ENCODE assay signal across 16 cellular contexts in the genomic region with DNA sequence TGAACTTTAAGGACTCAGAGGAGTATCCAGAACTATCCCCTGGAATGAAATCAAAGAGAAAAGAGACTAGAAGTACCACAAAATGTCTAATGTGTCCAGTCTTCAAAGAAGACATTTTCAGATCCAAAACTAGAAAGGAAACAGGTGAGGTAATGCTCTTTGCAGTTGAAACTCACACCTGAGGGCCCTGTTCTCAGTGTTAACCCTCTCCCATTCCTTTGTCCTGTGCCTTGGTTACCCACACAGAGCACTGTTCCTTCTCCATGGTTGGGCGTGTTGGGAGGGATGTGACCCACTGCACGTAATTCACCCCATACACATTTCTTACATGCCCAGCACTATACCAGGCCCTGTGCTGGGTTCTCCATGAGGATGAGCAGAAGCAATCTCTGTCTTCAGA. TPM values are rescaled to one million over a fixed set of nuclear protein-coding genes. Genes with fewer than 3 reads are reported as not detected.
DNase-seq lines count a peak whose midpoint lies in the region; ATAC-seq, FAIRE-seq and TF ChIP-seq lines count a peak whose summit lies in the region.
"Had no signal": no experiment of that assay in that cellular context is flagged by ENCODE, and none has a peak within 500 bp of the region (broad histone marks: within the 10 kb centered on the region; RNA-seq: fewer than 3 reads in every experiment).

No MANE protein-coding gene starts in this region.

- ATAC-seq in natural killer cell treated with Interleukin-12 subunit alpha and Interleukin-12 subunit beta and Interleukin-15 and Interleukin-18, amount 100 ng/mL, for 72 hours = no peak

- H3K27me3 Mint-ChIP-seq in natural killer cell treated with Interleukin-12 subunit alpha and Interleukin-12 subunit beta and Interleukin-15 and Interleukin-18, amount 100 ng/mL, for 72 hours = no peaks in the 10 kb centered on the region
- H3K27me3 Mint-ChIP-seq: CD4-positive, alpha-beta memory T cell had no signal

- H2AK5ac ChIP-seq in mesenchymal stem cell (ENCODE audit: low read length, severe bottlenecking) = no peak overlapping the region

- H2AFZ ChIP-seq in MM.1S (ENCODE audit: low read length) (no peak overlapping the region), mesenchymal stem cell (ENCODE audit: low read depth, low read length) (no peak overlapping the region)

- no peak overlapping the region for H4K91ac ChIP-seq in mesenchymal stem cell (ENCODE audit: low read length)

- DNase-seq in MM.1S (peak; percentile 75), mesenchymal stem cell (no peak), HEK293T (ENCODE audit: extremely low spot score) (no peak), kidney (no peak)
- DNase-seq in natural killer cell treated with Interleukin-12 subunit alpha and Interleukin-12 subunit beta and Interleukin-15 and Interleukin-18, amount 100 ng/mL, for 72 hours (ENCODE audit: low spot score) = no peak
- DNase-seq: C1 segment of cervical spinal cord; Calu3; CD4-positive, alpha-beta memory T cell; COR-L47; DMS53; DMS79 treated with DMSO at 0.1 percent for 48 hours; GF-D8; GOT3 had no signal

- peaks cover 43% of the 10 kb centered on the region for H3K79me1 ChIP-seq in mesenchymal stem cell (replicated peaks; ENCODE audit: low read length, poor library complexity, severe bottlenecking)

- CTCF ChIA-PET in HEK293T (lab: Yijun Ruan, JAX) = no interaction called here

- H3K79me2 ChIP-seq in MM.1S (ENCODE audit: low read length) = 0 out of 2 replicates have a peak, but pooled peaks cover 3% of the 10 kb centered on the region

- no peak for FAIRE-seq in kidney (lab: Jason Lieb, UNC)
- FAIRE-seq: GM12892 had no signal

- no peak overlapping the region for H2BK5ac ChIP-seq in mesenchymal stem cell (ENCODE audit: low read depth, low read length, poor library complexity, severe bottlenecking)

- WGBS in mesenchymal stem cell = 100% methylated on average over 2 of the region's 2 CpGs

- H4K8ac ChIP-seq in mesenchymal stem cell (ENCODE audit: low read length) = peak overlapping the region; percentile 12

- H4K20me1 ChIP-seq in MM.1S (ENCODE audit: insufficient read depth, low read length) = no peaks in the 10 kb centered on the region

- no peaks in the 10 kb centered on the region for H3K9me2 ChIP-seq in MM.1S (replicated peaks; ENCODE audit: insufficient read depth, low read length)

- H3K23ac ChIP-seq in mesenchymal stem cell (ENCODE audit: low read length in 2 of 2) = no peak overlapping the region

- H2BK15ac ChIP-seq in mesenchymal stem cell (ENCODE audit: low read depth, poor library complexity, severe bottlenecking) = no peak overlapping the region

- H3K4me3 ChIP-seq in MM.1S (ENCODE audit: low read length) (0 out of 2 replicates have a peak overlapping the region, but pooled peaks have one; percentile 20), mesenchymal stem cell (ENCODE audit: insufficient read depth in 1 of 2, low read depth in 1 of 2, low read length in 2 of 2) (no peak overlapping the region), kidney (ENCODE audit: low read length in 2 of 2) (no peak overlapping the region)
- H3K4me3 ChIP-seq: HAP-1 had no signal

- H3K18ac ChIP-seq in mesenchymal stem cell (ENCODE audit: low read depth in 1 of 2, low read length in 2 of 2) = no peak overlapping the region

- no peak overlapping the region for H3K27ac Mint-ChIP-seq in natural killer cell treated with Interleukin-12 subunit alpha and Interleukin-12 subunit beta and Interleukin-15 and Interleukin-18, amount 100 ng/mL, for 72 hours
- H3K27ac Mint-ChIP-seq: CD4-positive, alpha-beta memory T cell had no signal

- POLR2A ChIA-PET in HEK293T (lab: Yijun Ruan, JAX) = no interaction called here

- no peaks in the 10 kb centered on the region for H3K9me3 Mint-ChIP-seq in natural killer cell treated with Interleukin-12 subunit alpha and Interleukin-12 subunit beta and Interleukin-15 and Interleukin-18, amount 100 ng/mL, for 72 hours
- H3K9me3 Mint-ChIP-seq: CD4-positive, alpha-beta memory T cell had no signal

- H3K9ac ChIP-seq in MM.1S (ENCODE audit: low read length) (peak overlapping the region; percentile 27; the same call in 1 of the 2 replicates), mesenchymal stem cell (ENCODE audit: low read length) (no peak overlapping the region), kidney (ENCODE audit: low read length in 2 of 2) (no peak overlapping the region)

- H3K36me3 ChIP-seq in MM.1S (replicated peaks; ENCODE audit: insufficient read depth, low read length) = no peaks in the 10 kb centered on the region
- peaks cover 23 to 96% of the 10 kb centered on the region in 2 experiments for H3K36me3 ChIP-seq in mesenchymal stem cell (ENCODE audit: control insufficient read depth in 1 of 2, insufficient read depth in 2 of 2, low read depth in 1 of 2, low read length in 2 of 2)
- H3K36me3 ChIP-seq in kidney (ENCODE audit: control insufficient read depth in 1 of 2, insufficient read depth in 2 of 2, low read length in 2 of 2) = peaks cover 0 to 6% of the 10 kb centered on the region in 2 donors

- intact Hi-C loops in kidney (cut with DNase I) = no loop called here

- H3K27ac ChIP-seq in MM.1S (ENCODE audit: low read length) (peak overlapping the region; percentile 74), VCaP (0 out of 2 replicates have a peak overlapping the region, but pooled peaks have one; percentile 33), mesenchymal stem cell (ENCODE audit: low read length, poor library complexity, severe bottlenecking) (no peak overlapping the region), kidney (ENCODE audit: low read depth in 2 of 2, low read length in 2 of 2) (no peak overlapping the region)

- H2BK120ac ChIP-seq in mesenchymal stem cell (ENCODE audit: low read depth, low read length) = no peak overlapping the region

- no peak overlapping the region for H3K4me3 Mint-ChIP-seq in natural killer cell treated with Interleukin-12 subunit alpha and Interleukin-12 subunit beta and Interleukin-15 and Interleukin-18, amount 100 ng/mL, for 72 hours
- H3K4me3 Mint-ChIP-seq: CD4-positive, alpha-beta memory T cell had no signal

- H3K4me1 Mint-ChIP-seq in natural killer cell treated with Interleukin-12 subunit alpha and Interleukin-12 subunit beta and Interleukin-15 and Interleukin-18, amount 100 ng/mL, for 72 hours (ENCODE audit: low read depth in 2 of 2) = peaks cover 11 to 24% of the 10 kb centered on the region in 2 donors

- no peak overlapping the region for H3K14ac ChIP-seq in mesenchymal stem cell (ENCODE audit: low read length in 2 of 2)

- no peak overlapping the region for H2BK12ac ChIP-seq in mesenchymal stem cell (ENCODE audit: low read length in 2 of 2)

- H3K4me1 ChIP-seq in MM.1S (ENCODE audit: low read length) (peaks cover 54% of the 10 kb centered on the region), mesenchymal stem cell (ENCODE audit: control insufficient read depth, insufficient read depth, low read depth, low read length) (peaks cover 3% of the 10 kb centered on the region), kidney (ENCODE audit: control insufficient read depth in 1 of 2, insufficient read depth in 1 of 2, low read depth in 1 of 2, low read length in 2 of 2) (no peaks in the 10 kb centered on the region)

- H3K4me2 ChIP-seq in MM.1S (ENCODE audit: low read depth, low read length) = peak overlapping the region; percentile 69
- H3K4me2 ChIP-seq in mesenchymal stem cell (ENCODE audit: low read length, poor library complexity, severe bottlenecking) = no peak overlapping the region

- H3K4ac ChIP-seq in mesenchymal stem cell (ENCODE audit: low read depth in 1 of 2, low read length in 2 of 2) = no peak overlapping the region

- TF ChIP-seq CTCF in MM.1S (IDR thresholded peaks at IDR 0.05; ENCODE audit: low read length) = no peak
- TF ChIP-seq CTCF in VCaP (conservative IDR thresholded peaks at IDR 0.05) = no peak
- no peak for TF ChIP-seq CTCF in kidney (IDR thresholded peaks at IDR 0.05; ENCODE audit: borderline replicate concordance, extremely low read depth, insufficient read depth)

- H3K27me3 ChIP-seq in MM.1S (replicated peaks; ENCODE audit: insufficient read depth, low read length) (no peaks in the 10 kb centered on the region), mesenchymal stem cell (ENCODE audit: control insufficient read depth in 1 of 2, insufficient read depth in 1 of 2, low read length in 2 of 2) (no peaks in the 10 kb centered on the region)

- H3K36me3 Mint-ChIP-seq in natural killer cell treated with Interleukin-12 subunit alpha and Interleukin-12 subunit beta and Interleukin-15 and Interleukin-18, amount 100 ng/mL, for 72 hours = no peaks in the 10 kb centered on the region

- peaks cover 32% of the 10 kb centered on the region for H3F3A ChIP-seq in MM.1S (ENCODE audit: insufficient read depth, low read length)

- H3K9me3 ChIP-seq in MM.1S (replicated peaks; ENCODE audit: insufficient read depth, low read length) (no peaks in the 10 kb centered on the region), mesenchymal stem cell (ENCODE audit: control insufficient read depth, low read length) (peaks cover 11% of the 10 kb centered on the region), kidney (ENCODE audit: control insufficient read depth in 1 of 2, low read length in 2 of 2) (no peaks in the 10 kb centered on the region)
- H3K9me3 ChIP-seq: HAP-1 had no signal

TF ChIP-seq in HEK293T, 16 proteins besides CTCF, POLR2A, EP300 and RAD21:
- TF ChIP-seq, protein P1, sequence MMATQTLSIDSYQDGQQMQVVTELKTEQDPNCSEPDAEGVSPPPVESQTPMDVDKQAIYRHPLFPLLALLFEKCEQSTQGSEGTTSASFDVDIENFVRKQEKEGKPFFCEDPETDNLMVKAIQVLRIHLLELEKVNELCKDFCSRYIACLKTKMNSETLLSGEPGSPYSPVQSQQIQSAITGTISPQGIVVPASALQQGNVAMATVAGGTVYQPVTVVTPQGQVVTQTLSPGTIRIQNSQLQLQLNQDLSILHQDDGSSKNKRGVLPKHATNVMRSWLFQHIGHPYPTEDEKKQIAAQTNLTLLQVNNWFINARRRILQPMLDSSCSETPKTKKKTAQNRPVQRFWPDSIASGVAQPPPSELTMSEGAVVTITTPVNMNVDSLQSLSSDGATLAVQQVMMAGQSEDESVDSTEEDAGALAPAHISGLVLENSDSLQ (IDR thresholded peaks at IDR 0.05) = no peak
TF ChIP-seq in HEK293T: peak in this region for 0.

RNA-seq across cellular contexts. Expression of a gene that starts 21.3 kb away (rescaled TPM):
- polyA plus RNA-seq in mesenchymal stem cell (2013, experiment 1 of 2) = 84.0 TPM
- polyA plus RNA-seq in mesenchymal stem cell (2013, experiment 2 of 2) = 85.5 TPM
- total RNA-seq in natural killer cell treated with Interleukin-12 subunit alpha and Interleukin-12 subunit beta and Interleukin-15 and Interleukin-18, amount 100 ng/mL, for 72 hours = 10 to 100 TPM in 1 of 2 donors, 1 to 10 TPM in 1; 9.2 to 17.5 TPM
- total RNA-seq in kidney = 14.3 TPM
- 16.7 TPM for polyA plus RNA-seq in kidney (ENCODE audit: insufficient read depth, low read depth, low replicate concordance)

RNA-seq across cellular contexts. Expression of a gene that starts 24.7 kb away (rescaled TPM):
- polyA plus RNA-seq in mesenchymal stem cell (2013, experiment 1 of 2) = 0.21 TPM
- polyA plus RNA-seq in mesenchymal stem cell (2013, experiment 2 of 2) = 0.30 TPM
- total RNA-seq in natural killer cell treated with Interleukin-12 subunit alpha and Interleukin-12 subunit beta and Interleukin-15 and Interleukin-18, amount 100 ng/mL, for 72 hours = under 1 TPM in 1 of 2 donors, not detected in 1; 0.33 TPM
- total RNA-seq in kidney = 0.66 TPM
- polyA plus RNA-seq in kidney (ENCODE audit: insufficient read depth, low read depth, low replicate concordance) = not detected
- total RNA-seq: CD4-positive, alpha-beta memory T cell had no signal
- polyA plus RNA-seq: CD4-positive, alpha-beta memory T cell had no signal

Comparison
In these comparisons a context has a peak if more than half of its experiments do, and no peak if none do; other contexts are left out.
1. H3K27ac ChIP-seq: peak in MM.1S (single experiment) and VCaP (single experiment); none in mesenchymal stem cell (single experiment) and kidney (0 of 2).